Comparison of ENCODE assay signal across 16 cellular contexts in genomic region chr7:139598642-139599041, GRCh38.
DNase-seq lines count a peak whose midpoint lies in the region; ATAC-seq, FAIRE-seq and TF ChIP-seq lines count a peak whose summit lies in the region.
"Had no signal": no experiment of that assay in that cellular context is flagged by ENCODE, and none has a peak within 500 bp of the region (broad histone marks: within the 10 kb centered on the region; RNA-seq: fewer than 3 reads in every experiment).

No MANE protein-coding gene starts in this region.

- no peak for TF ChIP-seq EP300 in GM12878 (IDR thresholded peaks at IDR 0.05; ENCODE audit: borderline replicate concordance in 1 of 2, control insufficient read depth in 1 of 2, low read depth in 2 of 2, low read length in 2 of 2)

- H4K20me1 ChIP-seq in GM12878 (ENCODE audit: control insufficient read depth, insufficient read depth): no peaks in the 10 kb centered on the region

- H3K4me1 ChIP-seq in GM12878 (ENCODE audit: control insufficient read depth, insufficient read depth, low read length): no peaks in the 10 kb centered on the region
- H3K4me1 ChIP-seq in mucosa of descending colon (ENCODE audit: low read depth): no peaks in the 10 kb centered on the region
- no peaks in the 10 kb centered on the region for H3K4me1 ChIP-seq in psoas muscle
- H3K4me1 ChIP-seq: neural progenitor cell had no signal

- POLR2A ChIA-PET in GM12878 (lab: Charles Lee): interaction anchor here (1.1 kb wide), 1 partner anchor 405 kb away, joined by 3 read pairs; no protein-coding TSS in a partner anchor

- no peaks in the 10 kb centered on the region for H3K9me3 ChIP-seq in GM12878 (replicated peaks; ENCODE audit: control insufficient read depth, insufficient read depth, low read length)
- no peaks in the 10 kb centered on the region for H3K9me3 ChIP-seq in mucosa of descending colon
- no peaks in the 10 kb centered on the region for H3K9me3 ChIP-seq in psoas muscle
- H3K9me3 ChIP-seq: BLaER1 treated with 17β-estradiol and CSF1 and Interleukin-3, amounts not matched to agents 10 nM and 100 nM had no signal

- H3K36me3 ChIP-seq in GM12878 (ENCODE audit: control insufficient read depth in 2 of 2, insufficient read depth in 2 of 2, low read length in 1 of 2) (peaks cover 6 to 15% of the 10 kb centered on the region in 2 experiments; a peak in 3 of 4 replicates), mucosa of descending colon (ENCODE audit: low read depth) (no peaks in the 10 kb centered on the region), psoas muscle (ENCODE audit: insufficient read depth in 1 of 2, low read depth in 1 of 2) (peaks cover 15 to 98% of the 10 kb centered on the region in 2 donors)

- no peak overlapping the region for H3K4me2 ChIP-seq in GM12878 (ENCODE audit: control insufficient read depth, insufficient read depth)
- H3K4me2 ChIP-seq: BLaER1 treated with 17β-estradiol and CSF1 and Interleukin-3, amounts not matched to agents 10 nM and 100 nM; neural progenitor cell had no signal

- no peak for FAIRE-seq in GM12878 (lab: Jason Lieb, UNC)
- FAIRE-seq: keratinocyte had no signal

- H3K27ac Mint-ChIP-seq in stimulated activated naive B cell treated with anti-CD40 and anti-IgM and Interleukin-4, amounts not matched to agents 10 μg/mL and 1 μg/mL and 100 μg/mL, for 72 hours: no peak overlapping the region
- H3K27ac Mint-ChIP-seq: activated CD8-positive, alpha-beta T cell treated with anti-CD3 and anti-CD28 coated beads for 36 hours; neural progenitor cell had no signal

- peaks cover 38 to 56% of the 10 kb centered on the region in 2 donors for H3K36me3 Mint-ChIP-seq in stimulated activated naive B cell treated with anti-CD40 and anti-IgM and Interleukin-4, amounts not matched to agents 10 μg/mL and 1 μg/mL and 100 μg/mL, for 72 hours

- CTCF ChIA-PET in GM12878 (lab: Yijun Ruan, JAX): interaction anchor here (0.9 to 1.7 kb wide), 4 partner anchors 19 to 168 kb away, joined by 3 to 8 read pairs (median 4); no protein-coding TSS in a partner anchor

- H3K4me3 ChIP-seq in GM12878 (no peak overlapping the region), mucosa of descending colon (no peak overlapping the region), psoas muscle (no peak overlapping the region)
- H3K4me3 ChIP-seq: BLaER1 treated with 17β-estradiol and CSF1 and Interleukin-3, amounts not matched to agents 10 nM and 100 nM; neural progenitor cell had no signal

- no peak overlapping the region for H3K9ac ChIP-seq in GM12878 (ENCODE audit: control insufficient read depth, insufficient read depth, low read length)
- H3K9ac ChIP-seq: BLaER1 treated with 17β-estradiol and CSF1 and Interleukin-3, amounts not matched to agents 10 nM and 100 nM; neural progenitor cell had no signal

- peak; percentile 62 for DNase-seq in Caki2 (ENCODE audit: low read depth)
- DNase-seq in NCI-H1105 (lab: John Stamatoyannopoulos, UW): peak; percentile 47
- DNase-seq in GM12878 (ENCODE audit: low read depth, low spot score): no peak
- DNase-seq in left lobe of liver (ENCODE audit: low spot score): peak; percentile 42
- DNase-seq in mucosa of descending colon: no peak
- no peak for DNase-seq in stimulated activated naive B cell treated with anti-CD40 and anti-IgM and Interleukin-4, amounts not matched to agents 10 μg/mL and 1 μg/mL and 100 μg/mL, for 72 hours
- no peak for DNase-seq in 8988T
- no peak for DNase-seq in psoas muscle
- DNase-seq: activated CD8-positive, alpha-beta T cell treated with anti-CD3 and anti-CD28 coated beads for 36 hours; activated naive CD4-positive, alpha-beta T cell treated with anti-CD3 and anti-CD28 coated beads, Interleukin-2, amount 50 U/mL, for 16 hours; MM.1S; stimulated activated naive CD4-positive, alpha-beta T cell treated with Interleukin-2 at 50 U/mL for 16 hours; T-helper 2 cell had no signal

- H3K27ac ChIP-seq in GM12878 (ENCODE audit: control insufficient read depth, insufficient read depth) (no peak overlapping the region), psoas muscle (no peak overlapping the region)
- H3K27ac ChIP-seq: BLaER1 treated with 17β-estradiol and CSF1 and Interleukin-3, amounts not matched to agents 10 nM and 100 nM; neural progenitor cell had no signal

- no peaks in the 10 kb centered on the region for H3K27me3 Mint-ChIP-seq in stimulated activated naive B cell treated with anti-CD40 and anti-IgM and Interleukin-4, amounts not matched to agents 10 μg/mL and 1 μg/mL and 100 μg/mL, for 72 hours
- H3K27me3 Mint-ChIP-seq: activated CD8-positive, alpha-beta T cell treated with anti-CD3 and anti-CD28 coated beads for 36 hours had no signal

- in situ Hi-C loops in Caki2 (cut with HindIII; ENCODE audit: low pct_unique_long_range_greater_than_20kb, low sequenced_read_pairs): no loop called here
- in situ Hi-C loops in GM12878 (cut with MboI): no loop called here

- H3K27me3 ChIP-seq in GM12878 (replicated peaks in 1 of 2; ENCODE audit: control insufficient read depth in 2 of 2, insufficient read depth in 2 of 2, low read length in 1 of 2) (no peaks in the 10 kb centered on the region), psoas muscle (ENCODE audit: insufficient read depth in 3 of 3, low read length in 2 of 3) (no peaks in the 10 kb centered on the region)
- H3K27me3 ChIP-seq: BLaER1 treated with 17β-estradiol and CSF1 and Interleukin-3, amounts not matched to agents 10 nM and 100 nM; neural progenitor cell had no signal

- TF ChIP-seq POLR2A in GM12878 (IDR thresholded peaks at IDR 0.05; ENCODE audit: low read depth, low read length): no peak

- no peak overlapping the region for H3K4me3 Mint-ChIP-seq in stimulated activated naive B cell treated with anti-CD40 and anti-IgM and Interleukin-4, amounts not matched to agents 10 μg/mL and 1 μg/mL and 100 μg/mL, for 72 hours
- H3K4me3 Mint-ChIP-seq: activated CD8-positive, alpha-beta T cell treated with anti-CD3 and anti-CD28 coated beads for 36 hours; neural progenitor cell had no signal

- ATAC-seq in GM12878 (no peak), left lobe of liver (peak; percentile 69), mucosa of descending colon (no peak), psoas muscle (no peak)
- ATAC-seq in stimulated activated naive B cell treated with anti-CD40 and anti-IgM and Interleukin-4, amounts not matched to agents 10 μg/mL and 1 μg/mL and 100 μg/mL, for 72 hours (replicated peaks): no peak
- ATAC-seq: activated CD8-positive, alpha-beta T cell treated with anti-CD3 and anti-CD28 coated beads for 36 hours had no signal

- RAD21 ChIA-PET in GM12878 (lab: Charles Lee; ENCODE audit: unreplicated experiment): no interaction called here

- no peak overlapping the region for H2AFZ ChIP-seq in GM12878 (ENCODE audit: control insufficient read depth, low read depth, low read length)
- H2AFZ ChIP-seq: neural progenitor cell had no signal

- intact Hi-C loops in GM12878 (cut with micrococcal nuclease; ENCODE audit: unreplicated experiment): no loop called here
- intact Hi-C loops in mucosa of descending colon (cut with DNase I, micrococcal nuclease): no loop called here
- intact Hi-C loops in psoas muscle (cut with DNase I): no loop called here

- peaks cover 0 to 2% of the 10 kb centered on the region in 2 donors for H3K4me1 Mint-ChIP-seq in stimulated activated naive B cell treated with anti-CD40 and anti-IgM and Interleukin-4, amounts not matched to agents 10 μg/mL and 1 μg/mL and 100 μg/mL, for 72 hours
- H3K4me1 Mint-ChIP-seq: neural progenitor cell had no signal

- TF ChIP-seq CTCF in GM12878 (IDR thresholded peaks at IDR 0.05 in 2 of 3, conservative IDR thresholded peaks at IDR 0.05 in 1 of 3; ENCODE audit: control insufficient read depth in 2 of 3, extremely low read depth in 1 of 3, insufficient read depth in 1 of 3, low read depth in 3 of 3, low read length in 3 of 3) (no peak), mucosa of descending colon (IDR thresholded peaks at IDR 0.05) (no peak), psoas muscle (IDR thresholded peaks at IDR 0.05) (no peak)

- TF ChIP-seq RAD21 in GM12878 (IDR thresholded peaks at IDR 0.05; ENCODE audit: insufficient read depth, low read depth, low read length): no peak

- H3K79me2 ChIP-seq in GM12878 (ENCODE audit: control insufficient read depth, insufficient read depth, low read length): no peaks in the 10 kb centered on the region

- 100% methylated on average over 1 of the region's 1 CpG for WGBS in GM12878 (ENCODE audit: insufficient coverage, insufficient replicate concordance, low lambda C conversion rate, missing lambda C conversion rate)
- WGBS in psoas muscle, 3 donors: 75 to 79% (median 76%) methylated on average over 1 of the region's 1 CpG

- no peaks in the 10 kb centered on the region for H3K9me3 Mint-ChIP-seq in stimulated activated naive B cell treated with anti-CD40 and anti-IgM and Interleukin-4, amounts not matched to agents 10 μg/mL and 1 μg/mL and 100 μg/mL, for 72 hours
- H3K9me3 Mint-ChIP-seq: activated CD8-positive, alpha-beta T cell treated with anti-CD3 and anti-CD28 coated beads for 36 hours; neural progenitor cell had no signal

- BruUV-seq in GM12878 (replicated peaks; lab: Mats Ljungman, UMichigan): TSS peak; percentile 17

- SMC1A ChIA-PET in GM12878 (lab: Charles Lee; ENCODE audit: uncharacterized antibody, unreplicated experiment): interaction anchor here (1.1 kb wide), 1 partner anchor 12 kb away, joined by 3 read pairs; no protein-coding TSS in a partner anchor

TF ChIP-seq in GM12878, 131 proteins besides CTCF, POLR2A, EP300 and RAD21 (continues in another document):
- TF ChIP-seq BCLAF1 (IDR thresholded peaks at IDR 0.05) (no peak), WRNIP1 (IDR thresholded peaks at IDR 0.05; ENCODE audit: borderline replicate concordance, low read depth, low read length) (no peak), IRF4 (IDR thresholded peaks at IDR 0.05; ENCODE audit: low read depth, low read length) (no peak), RUNX3 (IDR thresholded peaks at IDR 0.05; ENCODE audit: low read length) (no peak)

Comparison
In these comparisons a context has a peak if more than half of its experiments do, and no peak if none do; other contexts are left out.
1. DNase-seq: peak in Caki2 (single experiment), NCI-H1105 (single experiment) and left lobe of liver (single experiment); none in GM12878 (single experiment), mucosa of descending colon (0 of 3), stimulated activated naive B cell treated with anti-CD40 and anti-IgM and Interleukin-4, amounts not matched to agents 10 μg/mL and 1 μg/mL and 100 μg/mL, for 72 hours (single experiment), 8988T (single experiment) and psoas muscle (0 of 2).